Comparison of ENCODE assay signal across 24 cellular contexts in the genomic region with DNA sequence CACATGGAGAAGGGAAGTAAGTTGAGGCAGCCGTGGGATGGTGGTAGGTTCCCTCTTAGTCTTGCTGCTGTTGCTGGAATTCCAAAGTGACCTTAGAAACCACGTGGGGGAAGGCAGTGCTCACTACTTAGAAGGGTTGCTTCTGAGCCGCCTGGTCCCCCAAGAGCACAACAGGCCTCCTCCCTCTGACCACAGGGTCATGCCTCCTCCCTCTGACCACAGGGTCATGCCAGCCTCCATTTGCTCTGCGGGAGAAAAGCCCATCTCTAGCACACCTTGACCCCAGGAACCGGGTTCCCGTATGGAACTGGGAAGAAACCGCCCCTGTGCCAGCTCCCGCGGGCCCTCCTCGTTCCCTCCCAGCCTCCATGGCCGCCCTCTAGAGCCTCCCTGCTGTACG. TPM values are rescaled to one million over a fixed set of nuclear protein-coding genes. Genes with fewer than 3 reads are reported as not detected.
"Had no signal": no experiment of that assay in that cellular context is flagged by ENCODE, and none has a peak within 500 bp of the region (broad histone marks: within the 10 kb centered on the region; RNA-seq: fewer than 3 reads in every experiment).

No MANE protein-coding gene starts in this region.

- DNase-seq: KBM-7, NCI-H1092, NCI-H1105 treated with DMSO at 0.1 percent for 48 hours, NCI-H1417 treated with DMSO at 0.1 percent for 48 hours, NCI-H146, NCI-H1694 treated with DMSO at 0.1 percent for 48 hours, NCI-H1930, NCI-H2081, NCI-H2107, NCI-H2171, NCI-H226, NCI-H446, NCI-H510A, NCI-H524 treated with DMSO at 0.1 percent for 48 hours, NCI-H69, NCI-H774, SHP77, SK-N-SH, SW 1271, T-cell had no signal

- H3K9ac ChIP-seq: SK-N-SH had no signal

- H3K27ac ChIP-seq: RWPE1 had no signal

- H3K9me3 ChIP-seq: SK-N-SH had no signal

- H3K4me2 ChIP-seq: SK-N-SH had no signal

- ATAC-seq: Panc1, T-cell had no signal

RNA-seq across cellular contexts. Expression of a gene that starts 56.9 kb away (rescaled TPM):
- total RNA-seq: MCF 10A, SK-MEL-5 had no signal
